In the genomic region with DNA sequence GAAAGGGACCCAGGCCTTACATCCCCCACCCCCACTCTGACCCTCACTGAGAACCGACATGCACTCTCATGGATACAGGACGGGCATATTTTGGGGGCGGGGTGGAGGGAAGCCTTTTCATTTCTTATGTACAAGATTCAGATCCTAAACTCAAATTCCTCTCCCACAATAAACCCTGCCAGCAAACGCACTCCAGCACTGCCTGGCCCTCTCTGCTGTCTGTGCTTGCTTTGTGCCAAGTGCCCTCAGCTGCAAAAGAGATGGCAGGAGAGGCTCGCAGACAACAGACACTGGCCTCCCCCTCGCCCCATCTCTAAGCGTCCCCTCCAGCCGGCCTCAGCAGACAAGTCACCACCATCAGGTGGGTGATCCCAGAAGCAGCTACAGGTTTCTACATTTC, we compare ENCODE assay signal across 1 cellular context.
TF ChIP-seq lines count a peak whose summit lies in the region.

No MANE protein-coding gene starts in this region.

TF ChIP-seq in HepG2, 621 proteins besides CTCF, POLR2A, EP300 and RAD21 (continued from another document):
- TF ChIP-seq, protein P1, sequence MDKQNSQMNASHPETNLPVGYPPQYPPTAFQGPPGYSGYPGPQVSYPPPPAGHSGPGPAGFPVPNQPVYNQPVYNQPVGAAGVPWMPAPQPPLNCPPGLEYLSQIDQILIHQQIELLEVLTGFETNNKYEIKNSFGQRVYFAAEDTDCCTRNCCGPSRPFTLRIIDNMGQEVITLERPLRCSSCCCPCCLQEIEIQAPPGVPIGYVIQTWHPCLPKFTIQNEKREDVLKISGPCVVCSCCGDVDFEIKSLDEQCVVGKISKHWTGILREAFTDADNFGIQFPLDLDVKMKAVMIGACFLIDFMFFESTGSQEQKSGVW (CRISPR knock-in tag; IDR thresholded peaks at IDR 0.05; ENCODE audit: borderline replicate concordance) = no peak
- no peak for TF ChIP-seq ZNF510 (CRISPR knock-in tag; IDR thresholded peaks at IDR 0.05; ENCODE audit: low read depth)
- TF ChIP-seq, protein P2, sequence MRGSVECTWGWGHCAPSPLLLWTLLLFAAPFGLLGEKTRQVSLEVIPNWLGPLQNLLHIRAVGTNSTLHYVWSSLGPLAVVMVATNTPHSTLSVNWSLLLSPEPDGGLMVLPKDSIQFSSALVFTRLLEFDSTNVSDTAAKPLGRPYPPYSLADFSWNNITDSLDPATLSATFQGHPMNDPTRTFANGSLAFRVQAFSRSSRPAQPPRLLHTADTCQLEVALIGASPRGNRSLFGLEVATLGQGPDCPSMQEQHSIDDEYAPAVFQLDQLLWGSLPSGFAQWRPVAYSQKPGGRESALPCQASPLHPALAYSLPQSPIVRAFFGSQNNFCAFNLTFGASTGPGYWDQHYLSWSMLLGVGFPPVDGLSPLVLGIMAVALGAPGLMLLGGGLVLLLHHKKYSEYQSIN (CRISPR knock-in tag; IDR thresholded peaks at IDR 0.05; ENCODE audit: borderline replicate concordance) = no peak
- no peak for TF ChIP-seq MBNL3 (CRISPR knock-in tag; conservative IDR thresholded peaks at IDR 0.05)
